ENCODE assay signal across 15 cellular contexts in the genomic region with DNA sequence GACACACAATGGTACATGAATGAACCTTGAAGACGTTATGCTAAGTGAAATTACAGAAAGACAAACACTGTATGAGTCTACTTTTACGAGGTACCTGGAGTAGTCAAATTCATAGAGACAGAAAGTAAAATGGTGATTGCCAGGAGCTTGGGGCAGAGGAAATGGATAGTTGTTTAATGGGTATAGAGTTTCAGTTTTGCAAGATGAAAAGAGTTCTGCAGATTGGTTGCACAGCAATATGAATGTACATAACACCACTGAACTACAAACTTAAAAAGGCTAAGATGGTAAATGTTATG. TPM values are rescaled to one million over a fixed set of nuclear protein-coding genes. Genes with fewer than 3 reads are reported as not detected.
DNase-seq lines count a peak whose midpoint lies in the region; ATAC-seq and TF ChIP-seq lines count a peak whose summit lies in the region.
"Had no signal": no experiment of that assay in that cellular context is flagged by ENCODE, and none has a peak within 500 bp of the region (broad histone marks: within the 10 kb centered on the region; RNA-seq: fewer than 3 reads in every experiment).

No MANE protein-coding gene starts in this region.

- H3K27ac ChIP-seq in HEK293 (ENCODE audit: extremely low read depth, low read depth, low read length) (no peak overlapping the region), right atrium auricular region (no peak overlapping the region)
- H3K27ac ChIP-seq: A549, neural progenitor cell had no signal

- H3K4me3 Mint-ChIP-seq in activated CD4-positive, alpha-beta T cell treated with anti-CD3 and anti-CD28 coated beads, Interleukin-2, amount 10 ng/mL, durations not matched to agents 24 days and 14 days: peak overlapping the region; percentile 41
- H3K4me3 Mint-ChIP-seq in T-helper 2 cell treated with Interferon-gamma antibody and Interleukin-4, amounts not matched to agents 5 μg/mL and 100 μg/mL, for 36 hours: peak overlapping the region; percentile 48
- peak overlapping the region; percentile 71 for H3K4me3 Mint-ChIP-seq in natural killer cell treated with Interleukin-12 subunit alpha and Interleukin-12 subunit beta and Interleukin-15 and Interleukin-18, amount 100 ng/mL, for 72 hours
- H3K4me3 Mint-ChIP-seq: neural progenitor cell had no signal

- no peak for TF ChIP-seq CTCF in HEK293 (tag by site-specific recombination; IDR thresholded peaks at IDR 0.05)
- no peak for TF ChIP-seq CTCF in right atrium auricular region (IDR thresholded peaks at IDR 0.05)

- peak; percentile 72 for DNase-seq in activated CD4-positive, alpha-beta T cell treated with anti-CD3 and anti-CD28 coated beads, Interleukin-2, amount 10 ng/mL, durations not matched to agents 24 days and 14 days
- DNase-seq in activated CD4-positive, alpha-beta T cell treated with anti-CD3 and anti-CD28 coated beads, Interleukin-2, amount 50 U/mL, for 4 hours: no peak
- DNase-seq in T-helper 2 cell treated with Interferon-gamma antibody and Interleukin-4, amounts not matched to agents 5 μg/mL and 100 μg/mL, for 36 hours (ENCODE audit: low spot score): no peak
- DNase-seq in natural killer cell treated with Interleukin-12 subunit alpha and Interleukin-12 subunit beta and Interleukin-15 and Interleukin-18, amount 100 ng/mL, for 72 hours (ENCODE audit: low spot score): no peak
- DNase-seq in NCI-H82 (lab: John Stamatoyannopoulos, UW) (no peak), right atrium auricular region (ENCODE audit: low spot score) (no peak)
- DNase-seq: activated effector memory CD4-positive, alpha-beta T cell treated with Interleukin-2 at 50 U/mL for 16 hours; DMS53; left ventricle myocardium inferior; NCI-H446; Right ventricle myocardium superior had no signal

- CTCF ChIA-PET in HEK293 (lab: Yijun Ruan, JAX): no interaction called here

- POLR2A ChIA-PET in HEK293 (lab: Yijun Ruan, JAX): no interaction called here

- H3K27ac Mint-ChIP-seq in activated CD4-positive, alpha-beta T cell treated with anti-CD3 and anti-CD28 coated beads, Interleukin-2, amount 10 ng/mL, durations not matched to agents 24 days and 14 days: peak overlapping the region; percentile 52
- peak overlapping the region; percentile 79 for H3K27ac Mint-ChIP-seq in T-helper 2 cell treated with Interferon-gamma antibody and Interleukin-4, amounts not matched to agents 5 μg/mL and 100 μg/mL, for 36 hours
- H3K27ac Mint-ChIP-seq in natural killer cell treated with Interleukin-12 subunit alpha and Interleukin-12 subunit beta and Interleukin-15 and Interleukin-18, amount 100 ng/mL, for 72 hours: peak overlapping the region; percentile 83 to 91
- H3K27ac Mint-ChIP-seq: neural progenitor cell had no signal

- peaks cover 7% of the 10 kb centered on the region for H3K9me3 Mint-ChIP-seq in activated CD4-positive, alpha-beta T cell treated with anti-CD3 and anti-CD28 coated beads, Interleukin-2, amount 10 ng/mL, durations not matched to agents 24 days and 14 days
- peaks cover 25% of the 10 kb centered on the region for H3K9me3 Mint-ChIP-seq in T-helper 2 cell treated with Interferon-gamma antibody and Interleukin-4, amounts not matched to agents 5 μg/mL and 100 μg/mL, for 36 hours
- no peaks in the 10 kb centered on the region for H3K9me3 Mint-ChIP-seq in natural killer cell treated with Interleukin-12 subunit alpha and Interleukin-12 subunit beta and Interleukin-15 and Interleukin-18, amount 100 ng/mL, for 72 hours

- peak; percentile 48 to 86 for ATAC-seq in natural killer cell treated with Interleukin-12 subunit alpha and Interleukin-12 subunit beta and Interleukin-15 and Interleukin-18, amount 100 ng/mL, for 72 hours
- ATAC-seq in HG02588 (IDR thresholded peaks at IDR 0.05; ENCODE audit: unreplicated experiment): no peak
- ATAC-seq: A549 had no signal

- H3K36me3 ChIP-seq in HEK293 (ENCODE audit: control insufficient read depth in 2 of 2, insufficient read depth in 1 of 2, low read length in 2 of 2) (no peaks in the 10 kb centered on the region), right atrium auricular region (no peaks in the 10 kb centered on the region)
- H3K36me3 ChIP-seq: left ventricle myocardium inferior, neural progenitor cell had no signal

- peaks cover 26% of the 10 kb centered on the region for H3K4me1 Mint-ChIP-seq in activated CD4-positive, alpha-beta T cell treated with anti-CD3 and anti-CD28 coated beads, Interleukin-2, amount 10 ng/mL, durations not matched to agents 24 days and 14 days
- peaks cover 32% of the 10 kb centered on the region for H3K4me1 Mint-ChIP-seq in T-helper 2 cell treated with Interferon-gamma antibody and Interleukin-4, amounts not matched to agents 5 μg/mL and 100 μg/mL, for 36 hours (ENCODE audit: low read depth)
- peaks cover 40 to 49% of the 10 kb centered on the region in 2 donors for H3K4me1 Mint-ChIP-seq in natural killer cell treated with Interleukin-12 subunit alpha and Interleukin-12 subunit beta and Interleukin-15 and Interleukin-18, amount 100 ng/mL, for 72 hours (ENCODE audit: low read depth in 2 of 2)

- intact Hi-C loops in activated CD4-positive, alpha-beta T cell treated with anti-CD3 and anti-CD28 coated beads, Interleukin-2, amount 10 ng/mL, durations not matched to agents 24 days and 14 days (cut with micrococcal nuclease): loop anchor here (1.0 to 2.0 kb wide), 5 partner anchors 8 to 54 kb away; partner anchors contain the start of gene PRKCB

- H3K4me3 ChIP-seq in HEK293 (ENCODE audit: low read depth, low read length): no peak overlapping the region
- no peak overlapping the region for H3K4me3 ChIP-seq in right atrium auricular region
- H3K4me3 ChIP-seq: A549, left ventricle myocardium inferior, neural progenitor cell had no signal

- no peaks in the 10 kb centered on the region for H3K9me3 ChIP-seq in HEK293 (ENCODE audit: control insufficient read depth, insufficient read depth, low read depth, low read length)
- peaks cover 0 to 27% of the 10 kb centered on the region in 2 donors for H3K9me3 ChIP-seq in right atrium auricular region

- no peaks in the 10 kb centered on the region for H3K4me1 ChIP-seq in HEK293 (ENCODE audit: control insufficient read depth, insufficient read depth, low read length)
- H3K4me1 ChIP-seq in right atrium auricular region: no peaks in the 10 kb centered on the region
- H3K4me1 ChIP-seq: A549, left ventricle myocardium inferior had no signal

- H3K27me3 Mint-ChIP-seq in activated CD4-positive, alpha-beta T cell treated with anti-CD3 and anti-CD28 coated beads, Interleukin-2, amount 10 ng/mL, durations not matched to agents 24 days and 14 days: no peaks in the 10 kb centered on the region
- H3K27me3 Mint-ChIP-seq in T-helper 2 cell treated with Interferon-gamma antibody and Interleukin-4, amounts not matched to agents 5 μg/mL and 100 μg/mL, for 36 hours (ENCODE audit: low read depth): no peaks in the 10 kb centered on the region
- no peaks in the 10 kb centered on the region for H3K27me3 Mint-ChIP-seq in natural killer cell treated with Interleukin-12 subunit alpha and Interleukin-12 subunit beta and Interleukin-15 and Interleukin-18, amount 100 ng/mL, for 72 hours

- H3K27me3 ChIP-seq in right atrium auricular region: no peaks in the 10 kb centered on the region
- H3K27me3 ChIP-seq: neural progenitor cell had no signal

- H3K36me3 Mint-ChIP-seq in activated CD4-positive, alpha-beta T cell treated with anti-CD3 and anti-CD28 coated beads, Interleukin-2, amount 10 ng/mL, durations not matched to agents 24 days and 14 days (ENCODE audit: low read depth): peaks cover 5% of the 10 kb centered on the region
- H3K36me3 Mint-ChIP-seq in T-helper 2 cell treated with Interferon-gamma antibody and Interleukin-4, amounts not matched to agents 5 μg/mL and 100 μg/mL, for 36 hours (ENCODE audit: low read depth): peaks cover 15% of the 10 kb centered on the region
- peaks cover 14% of the 10 kb centered on the region for H3K36me3 Mint-ChIP-seq in natural killer cell treated with Interleukin-12 subunit alpha and Interleukin-12 subunit beta and Interleukin-15 and Interleukin-18, amount 100 ng/mL, for 72 hours
- H3K36me3 Mint-ChIP-seq: neural progenitor cell had no signal

TF ChIP-seq in HEK293, 187 proteins besides CTCF, POLR2A, EP300 and RAD21:
- TF ChIP-seq ZBTB17 (tag by site-specific recombination; IDR thresholded peaks at IDR 0.05): peak; percentile 36; the same call in 1 of the 2 replicates
- no peak for TF ChIP-seq ZNF610 (tag by site-specific recombination; IDR thresholded peaks at IDR 0.05; ENCODE audit: borderline replicate concordance)

RNA-seq across cellular contexts. Expression of gene PRKCB, which starts 8.6 kb away (rescaled TPM):
- 79.9 and 84.2 TPM in 2 replicates for total RNA-seq in activated CD4-positive, alpha-beta T cell treated with anti-CD3 and anti-CD28 coated beads, Interleukin-2, amount 10 ng/mL, durations not matched to agents 24 days and 14 days
- total RNA-seq in natural killer cell treated with Interleukin-12 subunit alpha and Interleukin-12 subunit beta and Interleukin-15 and Interleukin-18, amount 100 ng/mL, for 72 hours: 100 to 1,000 TPM; 193 to 273 TPM
- total RNA-seq in right atrium auricular region: 1 to 10 TPM in 1 of 2 donors, under 1 TPM in 1; 0.93 to 3.1 TPM

Comparison
In these comparisons a context has a peak if more than half of its experiments do, and no peak if none do; other contexts are left out.
1. RNA of gene PRKCB, which starts 8.6 kb away (total RNA-seq): 193 to 273 TPM in natural killer cell treated with Interleukin-12 subunit alpha and Interleukin-12 subunit beta and Interleukin-15 and Interleukin-18, amount 100 ng/mL, for 72 hours and 79.9 to 84.2 TPM in activated CD4-positive, alpha-beta T cell treated with anti-CD3 and anti-CD28 coated beads, Interleukin-2, amount 10 ng/mL, durations not matched to agents 24 days and 14 days; 0.93 to 3.1 TPM in right atrium auricular region; every median in the first group is over 10 times any median in the second.
2. Peak in every context shown above with its lines, with median percentiles within 50 percentile points of each other: H3K27ac Mint-ChIP-seq and H3K4me3 Mint-ChIP-seq.